Comparison of ENCODE assay signal across 14 cellular contexts in genomic region chr2:12110074-12110473, GRCh38.
DNase-seq lines count a peak whose midpoint lies in the region; ATAC-seq, FAIRE-seq and TF ChIP-seq lines count a peak whose summit lies in the region.
"Had no signal": no experiment of that assay in that cellular context is flagged by ENCODE, and none has a peak within 500 bp of the region (broad histone marks: within the 10 kb centered on the region; RNA-seq: fewer than 3 reads in every experiment).

No MANE protein-coding gene starts in this region.

- H3K9ac ChIP-seq in colonic mucosa (ENCODE audit: low read depth in 2 of 2, low read length in 2 of 2) = no peak overlapping the region
- H3K9ac ChIP-seq: SK-N-SH had no signal

- H3K4me1 ChIP-seq in ovary (ENCODE audit: insufficient read depth) (peaks cover 11% of the 10 kb centered on the region), pancreas (no peaks in the 10 kb centered on the region), colonic mucosa (no peaks in the 10 kb centered on the region)

- FAIRE-seq in pancreas (lab: Jason Lieb, UNC) = no peak

- no peaks in the 10 kb centered on the region for H3K27me3 Mint-ChIP-seq in activated naive CD8-positive, alpha-beta T cell
- H3K27me3 Mint-ChIP-seq in immature natural killer cell (ENCODE audit: low read depth in 3 of 3) = peaks cover 0 to 14% (median 7%) of the 10 kb centered on the region in 3 donors
- H3K27me3 Mint-ChIP-seq: type B pancreatic cell had no signal

- no peaks in the 10 kb centered on the region for H3K9me3 Mint-ChIP-seq in activated naive CD8-positive, alpha-beta T cell (ENCODE audit: low read depth)
- no peaks in the 10 kb centered on the region for H3K9me3 Mint-ChIP-seq in immature natural killer cell
- H3K9me3 Mint-ChIP-seq: HFFc6, type B pancreatic cell had no signal

- no peaks in the 10 kb centered on the region for H3K27me3 ChIP-seq in ovary
- no peaks in the 10 kb centered on the region for H3K27me3 ChIP-seq in pancreas
- H3K27me3 ChIP-seq in colonic mucosa = no peaks in the 10 kb centered on the region

- peaks cover 3% of the 10 kb centered on the region for H3K36me3 Mint-ChIP-seq in activated naive CD8-positive, alpha-beta T cell
- H3K36me3 Mint-ChIP-seq in immature natural killer cell = no peaks in the 10 kb centered on the region
- H3K36me3 Mint-ChIP-seq: type B pancreatic cell had no signal

- no peak for ATAC-seq in pancreas

- H3K27ac ChIP-seq in ovary (no peak overlapping the region), pancreas (no peak overlapping the region), colonic mucosa (no peak overlapping the region)
- H3K27ac ChIP-seq: WERI-Rb-1 had no signal

- DNase-seq in AG10803 (ENCODE audit: low read depth) = peak; percentile 28
- peak; percentile 11 for DNase-seq in GM03348 (ENCODE audit: low spot score)
- peak; percentile 21 to 26 (median 22) for DNase-seq in immature natural killer cell
- DNase-seq in ovary = no peak
- no peak for DNase-seq in pancreas
- no peak for DNase-seq in stimulated activated CD8-positive, alpha-beta memory T cell treated with anti-CD3 and anti-CD28 coated beads, Interleukin-4, amount 100 ng/mL, for 48 hours
- DNase-seq in colonic mucosa = no peak
- DNase-seq: amygdala, HFFc6, MV-4-11, SK-N-SH had no signal

- peaks cover 42% of the 10 kb centered on the region for H3K4me1 Mint-ChIP-seq in activated naive CD8-positive, alpha-beta T cell (ENCODE audit: low read depth)
- H3K4me1 Mint-ChIP-seq in immature natural killer cell = peaks cover 22 to 30% of the 10 kb centered on the region in 2 donors

- WGBS in ovary, 3 donors = 8 to 15% (median 10%) methylated on average over 4 of the region's 4 CpGs
- 45 to 53% methylated on average over 4 of the region's 4 CpGs for WGBS in pancreas, 2 donors

- intact Hi-C loops in ovary (cut with DNase I) (no loop called here), pancreas (cut with DNase I) (no loop called here), colonic mucosa (cut with DNase I) (no loop called here)

- H3K4me3 Mint-ChIP-seq in activated naive CD8-positive, alpha-beta T cell = peak overlapping the region; percentile 46
- H3K4me3 Mint-ChIP-seq in immature natural killer cell = peak overlapping the region in 4 of 5 donors; percentile 1 to 65 (median 46)
- H3K4me3 Mint-ChIP-seq: HFFc6, type B pancreatic cell had no signal

- no peak overlapping the region for H3K27ac Mint-ChIP-seq in activated naive CD8-positive, alpha-beta T cell
- peak overlapping the region in 1 of 6 donors; percentile 59 for H3K27ac Mint-ChIP-seq in immature natural killer cell
- H3K27ac Mint-ChIP-seq: HFFc6, type B pancreatic cell had no signal

- no peak for TF ChIP-seq POLR2A in ovary (IDR thresholded peaks at IDR 0.05)

- H3K36me3 ChIP-seq in ovary (no peaks in the 10 kb centered on the region), pancreas (no peaks in the 10 kb centered on the region), colonic mucosa (no peaks in the 10 kb centered on the region)
- H3K36me3 ChIP-seq: WERI-Rb-1 had no signal

- no peaks in the 10 kb centered on the region for H3K9me3 ChIP-seq in ovary
- no peaks in the 10 kb centered on the region for H3K9me3 ChIP-seq in pancreas
- H3K9me3 ChIP-seq in colonic mucosa = no peaks in the 10 kb centered on the region
- H3K9me3 ChIP-seq: SK-N-SH had no signal

- TF ChIP-seq EP300 in ovary (IDR thresholded peaks at IDR 0.05) = no peak

- no peak overlapping the region for H3K4me3 ChIP-seq in AG10803 (ENCODE audit: low read length)
- H3K4me3 ChIP-seq in ovary = no peak overlapping the region
- H3K4me3 ChIP-seq in pancreas = no peak overlapping the region
- H3K4me3 ChIP-seq in colonic mucosa = no peak overlapping the region

- TF ChIP-seq CTCF in AG10803 (conservative IDR thresholded peaks at IDR 0.05; ENCODE audit: low read length) = no peak
- TF ChIP-seq CTCF in ovary (IDR thresholded peaks at IDR 0.05) = no peak
- no peak for TF ChIP-seq CTCF in pancreas (IDR thresholded peaks at IDR 0.05)
- TF ChIP-seq CTCF in colonic mucosa (IDR thresholded peaks at IDR 0.05) = no peak

Comparison
In these comparisons a context has a peak if more than half of its experiments do, and no peak if none do; other contexts are left out.
1. DNase-seq: peak in AG10803 (single experiment), GM03348 (single experiment) and immature natural killer cell (3 of 3); none in ovary (0 of 5), pancreas (0 of 6), stimulated activated CD8-positive, alpha-beta memory T cell treated with anti-CD3 and anti-CD28 coated beads, Interleukin-4, amount 100 ng/mL, for 48 hours (single experiment) and colonic mucosa (single experiment).